10 cellular contexts compared by ENCODE assay signal in the genomic region with DNA sequence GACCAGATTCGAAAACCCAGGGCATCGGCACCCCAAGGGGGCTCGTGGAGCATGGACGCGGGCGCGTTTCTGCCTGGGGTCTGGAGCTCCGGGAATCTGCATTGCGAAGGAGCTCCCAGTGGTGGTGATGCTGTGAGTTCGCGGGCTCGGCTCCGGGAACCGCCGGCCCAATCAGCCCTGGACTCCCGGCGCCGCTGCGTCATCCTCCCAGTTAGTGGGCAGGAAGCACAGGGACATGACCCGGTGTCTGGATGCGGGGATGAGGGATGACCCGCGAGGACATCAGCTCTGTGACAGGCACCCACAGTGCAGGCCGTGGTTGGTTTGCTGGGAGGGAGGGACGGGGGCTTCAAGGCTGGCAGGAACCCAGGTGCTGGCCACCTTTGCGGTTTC. TPM values are rescaled to one million over a fixed set of nuclear protein-coding genes. Genes with fewer than 3 reads are reported as not detected.
A peak's percentile ranks its signal among the peaks of the same experiment; 100 is the strongest.
DNase-seq lines count a peak whose midpoint lies in the region; ATAC-seq, FAIRE-seq and TF ChIP-seq lines count a peak whose summit lies in the region.
"Had no signal": no experiment of that assay in that cellular context is flagged by ENCODE, and none has a peak within 500 bp of the region (broad histone marks: within the 10 kb centered on the region; RNA-seq: fewer than 3 reads in every experiment).

No MANE protein-coding gene starts in this region.

- H3K36me3 Mint-ChIP-seq in brain, result no peaks in the 10 kb centered on the region
- H3K36me3 Mint-ChIP-seq in activated T-helper 1 cell treated with anti-CD3 and anti-CD28 coated beads, Interleukin-12 subunit alpha, Interleukin-12 subunit beta, Interleukin-2, Interleukin-4 antibody, amounts not matched to agents 30 ng/mL and 10 ng/mL and 1 ng/mL, durations not matched to agents 14 hours and 24 hours and 36 hours (ENCODE audit: low read depth), result no peaks in the 10 kb centered on the region

- H3K27ac ChIP-seq in SK-N-SH (ENCODE audit: low read depth in 2 of 2, low read length in 1 of 2), result 0 out of 4 replicates have a peak overlapping the region, but pooled peaks of 1 of the 2 experiments have one; percentile 7
- H3K27ac ChIP-seq in keratinocyte (ENCODE audit: control insufficient read depth, insufficient read depth, low read length), result no peak overlapping the region
- H3K27ac ChIP-seq in stomach smooth muscle (ENCODE audit: low read length), result peak overlapping the region; percentile 24
- H3K27ac ChIP-seq: 22Rv1 had no signal

- no peaks in the 10 kb centered on the region for H3K27me3 ChIP-seq in SK-N-SH (ENCODE audit: insufficient read depth)
- H3K27me3 ChIP-seq in keratinocyte (ENCODE audit: control insufficient read depth, extremely low read depth, insufficient read depth, low read length), result peaks cover 5% of the 10 kb centered on the region
- peaks cover 2 to 6% of the 10 kb centered on the region in 2 donors for H3K27me3 ChIP-seq in stomach smooth muscle (ENCODE audit: control insufficient read depth in 1 of 2, insufficient read depth in 2 of 2, low read length in 2 of 2)

- CTCF ChIA-PET in SK-N-SH (lab: Yijun Ruan, JAX), result interaction anchor here (1.3 to 1.4 kb wide), 2 partner anchors 16 to 23 kb away, joined by 3 read pairs; no protein-coding TSS in a partner anchor

- peaks cover 45% of the 10 kb centered on the region for H3K27me3 Mint-ChIP-seq in brain
- H3K27me3 Mint-ChIP-seq in activated T-helper 1 cell treated with anti-CD3 and anti-CD28 coated beads, Interleukin-12 subunit alpha, Interleukin-12 subunit beta, Interleukin-2, Interleukin-4 antibody, amounts not matched to agents 30 ng/mL and 10 ng/mL and 1 ng/mL, durations not matched to agents 14 hours and 24 hours and 36 hours (ENCODE audit: insufficient read depth), result peaks cover 42% of the 10 kb centered on the region

- H3K9me3 ChIP-seq in SK-N-SH (no peaks in the 10 kb centered on the region), keratinocyte (ENCODE audit: control insufficient read depth, low read depth, low read length) (no peaks in the 10 kb centered on the region), stomach smooth muscle (ENCODE audit: control insufficient read depth in 2 of 2, low read length in 2 of 2) (no peaks in the 10 kb centered on the region)

- H4K20me1 ChIP-seq in SK-N-SH (ENCODE audit: insufficient read depth) (peaks cover 4% of the 10 kb centered on the region; the same call in 1 of the 2 replicates), keratinocyte (ENCODE audit: control insufficient read depth, extremely low read depth, insufficient read depth, low read length) (peaks cover 3% of the 10 kb centered on the region)

- DNase-seq in SK-N-SH (no peak), keratinocyte (ENCODE audit: low read depth, low spot score) (no peak), NCI-H82 treated with DMSO at 0.1 percent for 48 hours (lab: John Stamatoyannopoulos, UW; ENCODE audit: unreplicated experiment) (no peak)
- no peak for DNase-seq in activated T-helper 1 cell treated with anti-CD3 and anti-CD28 coated beads, Interleukin-12 subunit alpha, Interleukin-12 subunit beta, Interleukin-2, Interleukin-4 antibody, amounts not matched to agents 30 ng/mL and 10 ng/mL and 1 ng/mL, durations not matched to agents 14 hours and 24 hours and 36 hours (ENCODE audit: low spot score)
- DNase-seq: activated naive CD4-positive, alpha-beta T cell had no signal

- peaks cover 0 to 11% (median 3%) of the 10 kb centered on the region in 5 experiments for H3K9me3 Mint-ChIP-seq in brain
- peaks cover 4% of the 10 kb centered on the region for H3K9me3 Mint-ChIP-seq in activated T-helper 1 cell treated with anti-CD3 and anti-CD28 coated beads, Interleukin-12 subunit alpha, Interleukin-12 subunit beta, Interleukin-2, Interleukin-4 antibody, amounts not matched to agents 30 ng/mL and 10 ng/mL and 1 ng/mL, durations not matched to agents 14 hours and 24 hours and 36 hours

- dilution Hi-C loops in keratinocyte (cut with MboI; ENCODE audit: extremely low pct_ligation_motif_present, low sequenced_read_pairs), result no loop called here

- H3K9me2 ChIP-seq in SK-N-SH, result no peaks in the 10 kb centered on the region

- peaks cover 50% of the 10 kb centered on the region for H3K4me1 Mint-ChIP-seq in brain
- H3K4me1 Mint-ChIP-seq in activated T-helper 1 cell treated with anti-CD3 and anti-CD28 coated beads, Interleukin-12 subunit alpha, Interleukin-12 subunit beta, Interleukin-2, Interleukin-4 antibody, amounts not matched to agents 30 ng/mL and 10 ng/mL and 1 ng/mL, durations not matched to agents 14 hours and 24 hours and 36 hours (ENCODE audit: low read depth), result peaks cover 13% of the 10 kb centered on the region

- TF ChIP-seq CTCF in SK-N-SH (IDR thresholded peaks at IDR 0.05) (no peak), brain (conservative IDR thresholded peaks at IDR 0.05) (no peak), keratinocyte (optimal IDR thresholded peaks at IDR 0.05 in 1 of 3, IDR thresholded peaks at IDR 0.05 in 1 of 3, conservative IDR thresholded peaks at IDR 0.05 in 1 of 3; ENCODE audit: extremely low read depth in 1 of 3, insufficient read depth in 2 of 3, low read length in 3 of 3) (no peak)

- H3K36me3 ChIP-seq in SK-N-SH (replicated peaks in 1 of 2; ENCODE audit: control insufficient read depth in 1 of 2, insufficient read depth in 2 of 2, low read length in 1 of 2) (no peaks in the 10 kb centered on the region), keratinocyte (ENCODE audit: control insufficient read depth in 2 of 2, extremely low read depth in 1 of 2, insufficient read depth in 2 of 2, low read length in 2 of 2) (no peaks in the 10 kb centered on the region), stomach smooth muscle (ENCODE audit: control insufficient read depth in 2 of 2, insufficient read depth in 2 of 2, low read length in 2 of 2) (no peaks in the 10 kb centered on the region)

- peak overlapping the region; percentile 55 to 81 (median 65) for H3K4me3 Mint-ChIP-seq in brain
- H3K4me3 Mint-ChIP-seq in activated T-helper 1 cell treated with anti-CD3 and anti-CD28 coated beads, Interleukin-12 subunit alpha, Interleukin-12 subunit beta, Interleukin-2, Interleukin-4 antibody, amounts not matched to agents 30 ng/mL and 10 ng/mL and 1 ng/mL, durations not matched to agents 14 hours and 24 hours and 36 hours, result no peak overlapping the region

- POLR2A ChIA-PET in SK-N-SH (lab: Yijun Ruan, JAX), result no interaction called here

- H3K4me2 ChIP-seq in SK-N-SH, result peak overlapping the region; percentile 95
- peak overlapping the region; percentile 72 for H3K4me2 ChIP-seq in keratinocyte (ENCODE audit: control insufficient read depth, extremely low read depth, insufficient read depth, low read depth, low read length)

- no peaks in the 10 kb centered on the region for H3K9me1 ChIP-seq in keratinocyte (ENCODE audit: control insufficient read depth, extremely low read depth, insufficient read depth, low read length)

- H3F3A ChIP-seq in SK-N-SH (replicated peaks; ENCODE audit: insufficient read depth), result peaks cover 15% of the 10 kb centered on the region

- H3K4me3 ChIP-seq in SK-N-SH (ENCODE audit: low read depth in 2 of 2, low read length in 1 of 2) (peak overlapping the region; percentile 60 to 84), keratinocyte (ENCODE audit: control insufficient read depth in 2 of 3, extremely low read depth in 1 of 3, insufficient read depth in 2 of 3, low read depth in 1 of 3, low read length in 3 of 3) (peak overlapping the region; percentile 60 to 73 (median 72)), stomach smooth muscle (ENCODE audit: low read length in 2 of 2) (peak overlapping the region in 1 of 2 donors; percentile 70)

- no peak overlapping the region for H3K27ac Mint-ChIP-seq in brain
- H3K27ac Mint-ChIP-seq in activated T-helper 1 cell treated with anti-CD3 and anti-CD28 coated beads, Interleukin-12 subunit alpha, Interleukin-12 subunit beta, Interleukin-2, Interleukin-4 antibody, amounts not matched to agents 30 ng/mL and 10 ng/mL and 1 ng/mL, durations not matched to agents 14 hours and 24 hours and 36 hours, result no peak overlapping the region

- H2AFZ ChIP-seq in SK-N-SH (ENCODE audit: low read depth) (peak overlapping the region; percentile 94; the same call in 1 of the 2 replicates), keratinocyte (ENCODE audit: control insufficient read depth, low read length) (peak overlapping the region; percentile 46)

- TF ChIP-seq EP300 in SK-N-SH (IDR thresholded peaks at IDR 0.05; ENCODE audit: borderline replicate concordance in 1 of 2, low read depth in 1 of 2, low read length in 1 of 2), result no peak

- FAIRE-seq in keratinocyte (lab: Jason Lieb, UNC), result no peak

- peaks cover 21 to 24% of the 10 kb centered on the region in 2 experiments; a peak in 3 of 4 replicates for H3K4me1 ChIP-seq in SK-N-SH (ENCODE audit: control insufficient read depth in 1 of 2, insufficient read depth in 2 of 2, low read depth in 1 of 2, low read length in 1 of 2)
- peaks cover 12% of the 10 kb centered on the region for H3K4me1 ChIP-seq in keratinocyte (ENCODE audit: control insufficient read depth, extremely low read depth, insufficient read depth, low read length)
- peaks cover 16% of the 10 kb centered on the region for H3K4me1 ChIP-seq in stomach smooth muscle (ENCODE audit: control insufficient read depth, insufficient read depth, low read length)

- TF ChIP-seq RAD21 in SK-N-SH (IDR thresholded peaks at IDR 0.05; ENCODE audit: low read length), result no peak

- ATAC-seq in SK-N-SH treated with all-trans-retinoic acid at 6 μM for 48 hours, result no peak
- ATAC-seq in HG03025 (IDR thresholded peaks at IDR 0.05; ENCODE audit: low FRiP score, unreplicated experiment), result no peak

- H3K79me2 ChIP-seq in SK-N-SH (ENCODE audit: insufficient read depth), result peaks cover 52% of the 10 kb centered on the region; the same call in 1 of the 2 replicates
- H3K79me2 ChIP-seq in keratinocyte (ENCODE audit: control insufficient read depth, insufficient read depth, low read length), result no peaks in the 10 kb centered on the region

- WGBS in SK-N-SH (ENCODE audit: low lambda C conversion rate), result 26% methylated on average over 14 of the region's 26 CpGs

- intact Hi-C loops in activated T-helper 1 cell treated with anti-CD3 and anti-CD28 coated beads, Interleukin-12 subunit alpha, Interleukin-12 subunit beta, Interleukin-2, Interleukin-4 antibody, amounts not matched to agents 30 ng/mL and 10 ng/mL and 1 ng/mL, durations not matched to agents 14 hours and 24 hours and 36 hours (cut with micrococcal nuclease), result loop anchor here (2.0 to 5.0 kb wide), 2 partner anchors 59 to 147 kb away; a partner anchor contains a TSS

- H3K9ac ChIP-seq in SK-N-SH (peak overlapping the region; percentile 59), keratinocyte (ENCODE audit: control insufficient read depth, extremely low read depth, insufficient read depth, low read length) (no peak overlapping the region), stomach smooth muscle (ENCODE audit: low read length in 2 of 2) (no peak overlapping the region)

RNA-seq across cellular contexts. Expression of a gene that starts 0.9 kb away (rescaled TPM):
- polyA plus RNA-seq in SK-N-SH (2012; rRNA removed) (3.0 and 3.1 TPM in 2 replicates), brain (ENCODE audit: insufficient read depth, low read depth, low replicate concordance) (0.37 TPM), keratinocyte (0.17 to 0.33 TPM (median 0.26 TPM) in 3 replicates)
- 1.9 and 2.3 TPM in 2 replicates for polyA plus RNA-seq in SK-N-SH (2012; cell fraction: cytosol; rRNA removed)
- 4.0 and 6.5 TPM in 2 replicates for polyA plus RNA-seq in SK-N-SH (2012; cell fraction: nucleus; rRNA removed)
- not detected for polyA plus RNA-seq in keratinocyte (2011; ENCODE audit: low read depth)
- 0.23 and 0.48 TPM in 2 replicates for polyA plus RNA-seq in keratinocyte (2011; cell fraction: cytosol; rRNA removed)
- polyA plus RNA-seq in keratinocyte (2011; cell fraction: nucleus; rRNA removed), result 0.60 and 0.80 TPM in 2 replicates
- 0.18 TPM in 1 of 2 replicates, not detected in the other for polyA plus RNA-seq in keratinocyte (2012; ENCODE audit: low replicate concordance)
- polyA minus RNA-seq in keratinocyte, result not detected in 3 replicates
- not detected for polyA minus RNA-seq in keratinocyte (2011; cell fraction: cytosol; rRNA and poly(A)+ RNA removed)
- not detected in 2 replicates for polyA minus RNA-seq in keratinocyte (2011; cell fraction: nucleus; rRNA and poly(A)+ RNA removed)
- not detected in 2 replicates for total RNA-seq in activated T-helper 1 cell treated with anti-CD3 and anti-CD28 coated beads, Interleukin-12 subunit alpha, Interleukin-12 subunit beta, Interleukin-2, Interleukin-4 antibody, amounts not matched to agents 30 ng/mL and 10 ng/mL and 1 ng/mL, durations not matched to agents 14 hours and 24 hours and 36 hours
